In genomic region chr6:127342296-127342945, GRCh38 we compare ENCODE assay signal across 8 cellular contexts. TPM values are rescaled to one million over a fixed set of nuclear protein-coding genes. Genes with fewer than 3 reads are reported as not detected.
DNase-seq lines count a peak whose midpoint lies in the region; ATAC-seq and TF ChIP-seq lines count a peak whose summit lies in the region.

No MANE protein-coding gene starts in this region.

- 23 to 26% methylated on average over 10 of the region's 10 CpGs for WGBS in upper lobe of left lung, 2 donors

- in situ Hi-C loops in astrocyte of the spinal cord (cut with HindIII; ENCODE audit: low sequenced_read_pairs): no loop called here

- no peaks in the 10 kb centered on the region for H3K4me1 Mint-ChIP-seq in activated CD8-positive, alpha-beta T cell treated with anti-CD3 and anti-CD28 coated beads, Interleukin-2, amount 10 ng/mL, durations not matched to agents 7 days and 5 days (ENCODE audit: low read depth)

- H3K36me3 ChIP-seq in upper lobe of left lung: no peaks in the 10 kb centered on the region

- H3K36me3 Mint-ChIP-seq in activated CD8-positive, alpha-beta T cell treated with anti-CD3 and anti-CD28 coated beads, Interleukin-2, amount 10 ng/mL, durations not matched to agents 7 days and 5 days (ENCODE audit: low read depth): peaks cover 3% of the 10 kb centered on the region

- TF ChIP-seq POLR2A in upper lobe of left lung (IDR thresholded peaks at IDR 0.05): peak in 1 of 4 donors; percentile 37

- CTCF ChIA-PET in activated CD8-positive, alpha-beta T cell treated with anti-CD3 and anti-CD28 coated beads, Interleukin-2, amount 10 ng/mL, durations not matched to agents 7 days and 5 days (lab: Charles Lee): interaction anchor here (1.0 to 2.9 kb wide), 4 partner anchors 9 to 174 kb away, joined by 6 to 12 read pairs (median 10); partner anchors contain the start of gene RNF146

- no peaks in the 10 kb centered on the region for H3K27me3 ChIP-seq in HL-60 (ENCODE audit: insufficient read depth, poor library complexity, severe bottlenecking)
- no peaks in the 10 kb centered on the region for H3K27me3 ChIP-seq in upper lobe of left lung

- POLR2A ChIA-PET in activated CD8-positive, alpha-beta T cell treated with anti-CD3 and anti-CD28 coated beads, Interleukin-2, amount 10 ng/mL, durations not matched to agents 7 days and 5 days (lab: Charles Lee): interaction anchor here (1.2 to 1.5 kb wide), 2 partner anchors 76 to 174 kb away, joined by 4 to 8 read pairs; partner anchors contain the start of gene RNF146

- TF ChIP-seq CTCF in HL-60 (IDR thresholded peaks at IDR 0.05; ENCODE audit: insufficient read depth, low read length): no peak
- TF ChIP-seq CTCF in astrocyte of the spinal cord (IDR thresholded peaks at IDR 0.05; ENCODE audit: low read depth, low read length): no peak
- no peak for TF ChIP-seq CTCF in upper lobe of left lung (IDR thresholded peaks at IDR 0.05)

- no peaks in the 10 kb centered on the region for H3K9me3 Mint-ChIP-seq in activated CD8-positive, alpha-beta T cell treated with anti-CD3 and anti-CD28 coated beads, Interleukin-2, amount 10 ng/mL, durations not matched to agents 7 days and 5 days (ENCODE audit: insufficient read depth)

- H3K27me3 Mint-ChIP-seq in activated CD8-positive, alpha-beta T cell treated with anti-CD3 and anti-CD28 coated beads, Interleukin-2, amount 10 ng/mL, durations not matched to agents 7 days and 5 days (ENCODE audit: low read depth): no peaks in the 10 kb centered on the region

- H3K4me3 Mint-ChIP-seq in activated CD8-positive, alpha-beta T cell treated with anti-CD3 and anti-CD28 coated beads, Interleukin-2, amount 10 ng/mL, durations not matched to agents 7 days and 5 days: no peak overlapping the region

- H3K4me3 ChIP-seq in HL-60 (replicated peaks; ENCODE audit: insufficient read depth, low read length) (peak overlapping the region; percentile 65), astrocyte of the spinal cord (ENCODE audit: low read depth, low read length) (peak overlapping the region; percentile 88), upper lobe of left lung (peak overlapping the region; percentile 57 to 88 (median 72))

- peak overlapping the region; percentile 91 for H3K27ac ChIP-seq in HL-60 (replicated peaks)
- peak overlapping the region; percentile 84 to 93 (median 86) for H3K27ac ChIP-seq in upper lobe of left lung

- DNase-seq in COLO829 (ENCODE audit: low spot score) (peak; percentile 68), HL-60 (ENCODE audit: low read depth in 1 of 2, low spot score in 1 of 2) (no peak), astrocyte of the spinal cord (ENCODE audit: low read depth, low spot score) (peak; percentile 64), kidney glomerular epithelial cell (lab: John Stamatoyannopoulos, UW) (peak; percentile 66), upper lobe of left lung (no peak), NCI-H510A (lab: John Stamatoyannopoulos, UW) (no peak)
- no peak for DNase-seq in activated CD8-positive, alpha-beta T cell treated with anti-CD3 and anti-CD28 coated beads, Interleukin-2, amount 10 ng/mL, durations not matched to agents 7 days and 5 days

- no peaks in the 10 kb centered on the region for H3K9me3 ChIP-seq in upper lobe of left lung

- no peak for TF ChIP-seq EP300 in upper lobe of left lung (IDR thresholded peaks at IDR 0.05)

- no peak overlapping the region for H3K27ac Mint-ChIP-seq in activated CD8-positive, alpha-beta T cell treated with anti-CD3 and anti-CD28 coated beads, Interleukin-2, amount 10 ng/mL, durations not matched to agents 7 days and 5 days

- peaks cover 35 to 71% (median 40%) of the 10 kb centered on the region in 4 donors for H3K4me1 ChIP-seq in upper lobe of left lung

- ATAC-seq in upper lobe of left lung (ENCODE audit: low FRiP score in 2 of 2): peak; percentile 5 to 31
- no peak for ATAC-seq in activated CD8-positive, alpha-beta T cell treated with anti-CD3 and anti-CD28 coated beads, Interleukin-2, amount 10 ng/mL, durations not matched to agents 7 days and 5 days
- no peak for ATAC-seq in GM18868 (IDR thresholded peaks at IDR 0.05; ENCODE audit: unreplicated experiment)

RNA-seq across cellular contexts. Expression of gene ECHDC1, which starts 1.0 kb away (rescaled TPM):
- 100 to 1,000 TPM in 4 of 6 donors, 10 to 100 TPM in 2; 70.5 to 146 (median 106) TPM for total RNA-seq in upper lobe of left lung
- total RNA-seq in activated CD8-positive, alpha-beta T cell treated with anti-CD3 and anti-CD28 coated beads, Interleukin-2, amount 10 ng/mL, durations not matched to agents 7 days and 5 days: 10 to 100 TPM; 44.0 to 47.1 TPM

Comparison
In these comparisons a context has a peak if more than half of its experiments do, and no peak if none do; other contexts are left out.
1. DNase-seq: peak in COLO829 (single experiment), astrocyte of the spinal cord (single experiment) and kidney glomerular epithelial cell (single experiment); none in HL-60 (0 of 2), upper lobe of left lung (0 of 2), activated CD8-positive, alpha-beta T cell treated with anti-CD3 and anti-CD28 coated beads, Interleukin-2, amount 10 ng/mL, durations not matched to agents 7 days and 5 days (single experiment) and NCI-H510A (single experiment).
2. ATAC-seq: peak in upper lobe of left lung (2 of 2); none in activated CD8-positive, alpha-beta T cell treated with anti-CD3 and anti-CD28 coated beads, Interleukin-2, amount 10 ng/mL, durations not matched to agents 7 days and 5 days (single experiment) and GM18868 (single experiment).
3. Peak in every context shown above with its lines, with median percentiles within 50 percentile points of each other: H3K4me3 ChIP-seq.